In genomic region chr7:52143219-52143618, GRCh38 we compare ENCODE assay signal across 34 cellular contexts.
"Had no signal": no experiment of that assay in that cellular context is flagged by ENCODE, and none has a peak within 500 bp of the region (broad histone marks: within the 10 kb centered on the region; RNA-seq: fewer than 3 reads in every experiment).

No MANE protein-coding gene starts in this region.

- H3K4me1 Mint-ChIP-seq: activated B cell treated with CpG ODN at 0.5 μM for 24 hours; activated CD4-positive, alpha-beta memory T cell treated with anti-CD3 and anti-CD28 coated beads, Interleukin-2, amount 10 ng/mL, durations not matched to agents 7 days and 5 days; activated CD4-positive, alpha-beta T cell treated with anti-CD3 and anti-CD28 coated beads for 36 hours; activated CD4-positive, alpha-beta T cell treated with anti-CD3 and anti-CD28 coated beads, Interleukin-2, amount 10 ng/mL, durations not matched to agents 7 days and 5 days; activated CD8-positive, alpha-beta memory T cell treated with anti-CD3 and anti-CD28 coated beads, Interleukin-2, amount 10 ng/mL, durations not matched to agents 7 days and 5 days; activated naive CD8-positive, alpha-beta T cell treated with anti-CD3 and anti-CD28 coated beads for 36 hours; activated T-helper 17 cell treated with anti-CD3 and anti-CD28 coated beads, Interleukin-2, amount 50 U/mL, for 72 hours had no signal

- H3K4me1 ChIP-seq: adrenal gland, breast epithelium had no signal

- H3K27me3 ChIP-seq: adrenal gland, body of pancreas, brain microvascular endothelial cell, breast epithelium had no signal

- H3K27ac ChIP-seq: adrenal gland, body of pancreas, brain microvascular endothelial cell, breast epithelium, VCaP had no signal

- DNase-seq: activated B cell treated with CpG ODN at 0.5 μM for 24 hours; activated CD4-positive, alpha-beta memory T cell treated with anti-CD3 and anti-CD28 coated beads, Interleukin-2, amount 10 ng/mL, durations not matched to agents 7 days and 5 days; activated CD4-positive, alpha-beta T cell treated with anti-CD3 and anti-CD28 coated beads for 1 hour; activated CD4-positive, alpha-beta T cell treated with anti-CD3 and anti-CD28 coated beads for 36 hours; activated CD4-positive, alpha-beta T cell treated with anti-CD3 and anti-CD28 coated beads for 48 hours; activated CD4-positive, alpha-beta T cell treated with anti-CD3 and anti-CD28 coated beads, Interleukin-2, amount 10 ng/mL, durations not matched to agents 7 days and 5 days; activated CD4-positive, alpha-beta T cell treated with anti-CD3 and anti-CD28 coated beads, Interleukin-2, amount 50 U/mL, for 48 hours; activated CD8-positive, alpha-beta memory T cell treated with anti-CD3 and anti-CD28 coated beads for 24 hours; activated CD8-positive, alpha-beta memory T cell treated with anti-CD3 and anti-CD28 coated beads, Interleukin-2, amount 10 ng/mL, durations not matched to agents 7 days and 5 days; activated CD8-positive, alpha-beta memory T cell treated with anti-CD3 and anti-CD28 coated beads, Interleukin-2, amount 50 U/mL, for 48 hours; activated CD8-positive, alpha-beta T cell treated with anti-CD3 and anti-CD28 coated beads, Interleukin-2, amount 10 ng/mL, durations not matched to agents 7 days and 5 days; activated effector memory CD4-positive, alpha-beta T cell treated with anti-CD3 and anti-CD28 coated beads, Interleukin-2, amount 50 U/mL, for 16 hours; activated gamma-delta T cell treated with Interleukin-2 at 50 U/mL for 16 hours; activated naive CD4-positive, alpha-beta T cell; activated naive CD4-positive, alpha-beta T cell treated with anti-CD3 and anti-CD28 coated beads for 36 hours; activated naive CD4-positive, alpha-beta T cell treated with anti-CD3 and anti-CD28 coated beads, Interleukin-2, amount 50 U/mL, for 16 hours; activated naive CD8-positive, alpha-beta T cell treated with anti-CD3 and anti-CD28 coated beads for 36 hours; activated T-cell treated with anti-CD3 and anti-CD28 coated beads, Interleukin-2, amount 50 U/mL, for 24 hours; activated T-cell treated with anti-CD3 and anti-CD28 coated beads, Interleukin-2, amount 50 U/mL, for 48 hours; adrenal gland; amniotic stem cell; aorta; body of pancreas; brain microvascular endothelial cell; central memory CD4-positive, alpha-beta T cell; T-helper 1 cell; T-helper 2 cell; T-helper 9 cell had no signal

- H3K36me3 ChIP-seq: adrenal gland, brain microvascular endothelial cell, breast epithelium had no signal

- H3K9me3 ChIP-seq: adrenal gland, body of pancreas, breast epithelium had no signal

- H3K27me3 Mint-ChIP-seq: activated B cell treated with CpG ODN at 0.5 μM for 24 hours; activated CD4-positive, alpha-beta memory T cell treated with anti-CD3 and anti-CD28 coated beads, Interleukin-2, amount 10 ng/mL, durations not matched to agents 7 days and 5 days; activated CD4-positive, alpha-beta T cell treated with anti-CD3 and anti-CD28 coated beads for 36 hours; activated CD4-positive, alpha-beta T cell treated with anti-CD3 and anti-CD28 coated beads, Interleukin-2, amount 10 ng/mL, durations not matched to agents 7 days and 5 days; activated CD8-positive, alpha-beta memory T cell treated with anti-CD3 and anti-CD28 coated beads, Interleukin-2, amount 10 ng/mL, durations not matched to agents 7 days and 5 days; activated naive CD8-positive, alpha-beta T cell treated with anti-CD3 and anti-CD28 coated beads for 36 hours; activated T-cell treated with anti-CD3 and anti-CD28 coated beads, Interleukin-2, amount 50 U/mL, for 24 hours; activated T-helper 17 cell treated with anti-CD3 and anti-CD28 coated beads, Interleukin-2, amount 50 U/mL, for 72 hours had no signal

- H3K36me3 Mint-ChIP-seq: activated CD8-positive, alpha-beta memory T cell treated with anti-CD3 and anti-CD28 coated beads, Interleukin-2, amount 10 ng/mL, durations not matched to agents 7 days and 5 days; activated naive CD8-positive, alpha-beta T cell treated with anti-CD3 and anti-CD28 coated beads for 36 hours had no signal

- H3K27ac Mint-ChIP-seq: activated B cell treated with CpG ODN at 0.5 μM for 24 hours; activated CD4-positive, alpha-beta memory T cell treated with anti-CD3 and anti-CD28 coated beads, Interleukin-2, amount 10 ng/mL, durations not matched to agents 7 days and 5 days; activated CD4-positive, alpha-beta T cell treated with anti-CD3 and anti-CD28 coated beads for 36 hours; activated CD4-positive, alpha-beta T cell treated with anti-CD3 and anti-CD28 coated beads, Interleukin-2, amount 10 ng/mL, durations not matched to agents 7 days and 5 days; activated CD8-positive, alpha-beta memory T cell treated with anti-CD3 and anti-CD28 coated beads, Interleukin-2, amount 10 ng/mL, durations not matched to agents 7 days and 5 days; activated CD8-positive, alpha-beta T cell treated with anti-CD3 and anti-CD28 coated beads, Interleukin-2, amount 10 ng/mL, durations not matched to agents 7 days and 5 days; activated naive CD4-positive, alpha-beta T cell treated with anti-CD3 and anti-CD28 coated beads for 36 hours; activated naive CD4-positive, alpha-beta T cell treated with anti-CD3 and anti-CD28 coated beads, Interleukin-2, amount 50 U/mL, for 72 hours; activated naive CD8-positive, alpha-beta T cell treated with anti-CD3 and anti-CD28 coated beads for 36 hours; activated T-cell treated with anti-CD3 and anti-CD28 coated beads, Interleukin-2, amount 50 U/mL, for 24 hours; activated T-helper 17 cell treated with anti-CD3 and anti-CD28 coated beads, Interleukin-2, amount 50 U/mL, for 72 hours; T-helper 1 cell treated with Interleukin-12 subunit alpha and Interleukin-12 subunit beta and Interleukin-4 antibody, amounts not matched to agents 30 μg/mL and 1 μg/mL, for 36 hours; T-helper 2 cell treated with Interferon-gamma antibody and Interleukin-4, amounts not matched to agents 5 μg/mL and 100 μg/mL, for 36 hours had no signal

- H3K4me3 Mint-ChIP-seq: activated B cell treated with CpG ODN at 0.5 μM for 24 hours; activated CD4-positive, alpha-beta memory T cell treated with anti-CD3 and anti-CD28 coated beads, Interleukin-2, amount 10 ng/mL, durations not matched to agents 7 days and 5 days; activated CD4-positive, alpha-beta T cell treated with anti-CD3 and anti-CD28 coated beads for 36 hours; activated CD4-positive, alpha-beta T cell treated with anti-CD3 and anti-CD28 coated beads, Interleukin-2, amount 10 ng/mL, durations not matched to agents 7 days and 5 days; activated CD8-positive, alpha-beta memory T cell treated with anti-CD3 and anti-CD28 coated beads, Interleukin-2, amount 10 ng/mL, durations not matched to agents 7 days and 5 days; activated CD8-positive, alpha-beta T cell treated with anti-CD3 and anti-CD28 coated beads, Interleukin-2, amount 10 ng/mL, durations not matched to agents 7 days and 5 days; activated naive CD4-positive, alpha-beta T cell treated with anti-CD3 and anti-CD28 coated beads for 36 hours; activated naive CD8-positive, alpha-beta T cell treated with anti-CD3 and anti-CD28 coated beads for 36 hours; activated T-cell treated with anti-CD3 and anti-CD28 coated beads, Interleukin-2, amount 50 U/mL, for 24 hours; activated T-helper 17 cell treated with anti-CD3 and anti-CD28 coated beads, Interleukin-2, amount 50 U/mL, for 72 hours; T-helper 1 cell treated with Interleukin-12 subunit alpha and Interleukin-12 subunit beta and Interleukin-4 antibody, amounts not matched to agents 30 μg/mL and 1 μg/mL, for 36 hours; T-helper 2 cell treated with Interferon-gamma antibody and Interleukin-4, amounts not matched to agents 5 μg/mL and 100 μg/mL, for 36 hours had no signal

- H3K4me3 ChIP-seq: adrenal gland, body of pancreas, breast epithelium had no signal
